ENCODE assay signal across 1 cellular context in the genomic region with DNA sequence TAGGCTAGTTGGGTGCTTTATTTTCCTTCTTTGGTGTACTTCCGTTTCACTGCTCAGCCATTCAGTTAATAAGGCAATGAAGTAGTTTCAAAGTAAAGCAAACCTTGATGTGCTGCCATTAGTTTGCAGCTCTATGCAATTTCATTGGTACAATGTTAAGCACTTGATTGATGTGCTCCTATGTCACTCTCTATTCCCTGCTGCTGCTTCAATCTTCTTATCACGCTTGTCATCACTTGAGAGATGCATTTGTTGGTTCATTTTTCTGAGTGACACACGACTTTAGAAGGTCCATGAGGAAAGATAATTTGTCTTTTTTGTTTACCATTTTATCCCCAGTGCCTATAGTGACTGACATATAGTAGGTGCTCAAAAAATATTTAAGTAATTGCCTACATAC.
TF ChIP-seq lines count a peak whose summit lies in the region.

No MANE protein-coding gene starts in this region.

TF ChIP-seq in H1, 55 proteins besides CTCF, POLR2A, EP300 and RAD21 (continued from another document):
- TF ChIP-seq GABPA (IDR thresholded peaks at IDR 0.05; ENCODE audit: borderline replicate concordance, insufficient read depth, low read length) (no peak), EZH2 (IDR thresholded peaks at IDR 0.05; ENCODE audit: low read depth, low read length, severe bottlenecking) (no peak), SIRT6 (IDR thresholded peaks at IDR 0.05; ENCODE audit: low read length) (no peak)
